7 cellular contexts compared by ENCODE assay signal in the genomic region with DNA sequence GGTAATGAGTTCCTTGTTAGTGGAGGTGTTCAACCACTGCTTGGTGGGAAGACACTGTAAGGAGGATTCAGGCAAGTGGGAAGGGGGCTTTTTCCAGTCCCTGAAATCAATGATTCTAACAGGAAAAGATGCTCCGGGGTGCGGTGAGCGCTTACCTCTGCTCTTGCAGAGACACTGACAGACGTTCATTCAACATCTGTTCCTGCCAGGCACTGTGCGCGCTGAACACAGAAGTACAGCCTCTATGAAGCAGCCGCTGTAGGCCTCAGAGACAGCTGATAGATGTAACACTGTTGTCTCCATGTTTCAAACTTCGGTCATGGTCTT. TPM values are rescaled to one million over a fixed set of nuclear protein-coding genes. Genes with fewer than 3 reads are reported as not detected.
DNase-seq lines count a peak whose midpoint lies in the region; ATAC-seq and TF ChIP-seq lines count a peak whose summit lies in the region.

No MANE protein-coding gene starts in this region.

- ATAC-seq in activated naive CD4-positive, alpha-beta T cell treated with anti-CD3 and anti-CD28 coated beads, Interleukin-2, amount 50 U/mL, for 72 hours, result no peak
- ATAC-seq in GM19463 (IDR thresholded peaks at IDR 0.05; ENCODE audit: unreplicated experiment), result no peak

- H3K27ac ChIP-seq in substantia nigra (ENCODE audit: low read depth, low read length, poor library complexity, severe bottlenecking), result peak overlapping the region; percentile 94

- H3K4me1 Mint-ChIP-seq in immature natural killer cell, result peaks cover 36 to 49% of the 10 kb centered on the region in 2 donors

- TF ChIP-seq POLR2A in lower leg skin (IDR thresholded peaks at IDR 0.05), result no peak

- H3K36me3 Mint-ChIP-seq in activated naive CD4-positive, alpha-beta T cell treated with anti-CD3 and anti-CD28 coated beads, Interleukin-2, amount 50 U/mL, for 72 hours, result peaks cover 0 to 14% of the 10 kb centered on the region in 2 donors
- no peaks in the 10 kb centered on the region for H3K36me3 Mint-ChIP-seq in immature natural killer cell

- peak overlapping the region; percentile 92 to 97 (median 94) for H3K4me3 Mint-ChIP-seq in immature natural killer cell

- H3K27me3 Mint-ChIP-seq in immature natural killer cell (ENCODE audit: low read depth in 3 of 3), result peaks cover 5 to 17% (median 14%) of the 10 kb centered on the region in 3 donors

- no peaks in the 10 kb centered on the region for H3K9me3 Mint-ChIP-seq in activated naive CD4-positive, alpha-beta T cell treated with anti-CD3 and anti-CD28 coated beads, Interleukin-2, amount 50 U/mL, for 72 hours
- H3K9me3 Mint-ChIP-seq in immature natural killer cell, result no peaks in the 10 kb centered on the region

- WGBS in lower leg skin, 2 donors, result 83 to 86% methylated on average over 8 of the region's 8 CpGs

- DNase-seq in NCI-H524 treated with DMSO at 0.1 percent for 48 hours (lab: John Stamatoyannopoulos, UW) (peak; percentile 73), immature natural killer cell (no peak), substantia nigra (lab: John Stamatoyannopoulos, UW) (peak in 8 of 49 donors; percentile 13 to 67 (median 34)), lower leg skin (ENCODE audit: low spot score in 2 of 2) (no peak), NCI-H128 (lab: John Stamatoyannopoulos, UW; ENCODE audit: unreplicated experiment) (no peak)
- no peak for DNase-seq in activated naive CD4-positive, alpha-beta T cell treated with anti-CD3 and anti-CD28 coated beads, Interleukin-2, amount 50 U/mL, for 72 hours (ENCODE audit: low spot score in 2 of 2)

- intact Hi-C loops in lower leg skin (cut with DNase I; ENCODE audit: low total_unique reads), result loop anchor here (10.0 kb wide), 1 partner anchor 50 kb away; no protein-coding TSS in a partner anchor

- H3K27ac Mint-ChIP-seq in activated naive CD4-positive, alpha-beta T cell treated with anti-CD3 and anti-CD28 coated beads, Interleukin-2, amount 50 U/mL, for 72 hours, result peak overlapping the region; percentile 84 to 95
- H3K27ac Mint-ChIP-seq in immature natural killer cell, result peak overlapping the region; percentile 93 to 97 (median 95)

- no peak overlapping the region for H3K4me3 ChIP-seq in lower leg skin (ENCODE audit: low read depth, poor library complexity, severe bottlenecking)

- no peak for TF ChIP-seq CTCF in lower leg skin (IDR thresholded peaks at IDR 0.05)

RNA-seq across cellular contexts. Expression of a gene that starts 0.7 kb away (rescaled TPM):
- total RNA-seq in activated naive CD4-positive, alpha-beta T cell treated with anti-CD3 and anti-CD28 coated beads, Interleukin-2, amount 50 U/mL, for 72 hours, result 10 to 100 TPM; 19.7 to 27.7 TPM
- polyA plus RNA-seq in immature natural killer cell, result 10 to 100 TPM; 20.4 to 32.7 (median 20.5) TPM
- total RNA-seq in lower leg skin, result 10 to 100 TPM; 50.6 to 82.2 (median 58.1) TPM

RNA-seq across cellular contexts. Expression of a gene that starts 40.2 kb away (rescaled TPM):
- not detected for total RNA-seq in activated naive CD4-positive, alpha-beta T cell treated with anti-CD3 and anti-CD28 coated beads, Interleukin-2, amount 50 U/mL, for 72 hours
- not detected for polyA plus RNA-seq in immature natural killer cell
- under 1 TPM in 2 of 4 donors, not detected in 2; 0.02 to 0.13 TPM for total RNA-seq in lower leg skin
